24 cellular contexts compared by ENCODE assay signal in the genomic region with DNA sequence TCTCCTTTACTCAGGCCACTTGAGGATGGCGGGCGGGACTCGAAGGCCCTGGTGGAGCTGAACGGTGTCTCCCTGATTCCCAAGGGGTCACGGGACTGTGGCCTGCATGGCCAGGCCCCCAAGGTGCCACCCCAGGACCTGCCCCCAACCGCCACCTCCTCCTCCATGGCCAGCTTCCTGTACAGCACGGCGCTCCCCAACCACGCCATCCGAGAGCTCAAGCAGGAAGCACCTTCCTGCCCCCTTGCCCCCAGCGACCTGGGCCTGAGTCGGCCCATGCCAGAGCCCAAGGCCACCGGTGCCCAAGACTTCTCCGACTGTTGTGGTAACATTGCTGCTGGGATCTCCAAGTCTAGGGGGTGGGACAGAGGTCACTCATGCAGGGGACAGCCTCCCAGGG.
DNase-seq lines count a peak whose midpoint lies in the region; ATAC-seq and TF ChIP-seq lines count a peak whose summit lies in the region.
"Had no signal": no experiment of that assay in that cellular context is flagged by ENCODE, and none has a peak within 500 bp of the region (broad histone marks: within the 10 kb centered on the region; RNA-seq: fewer than 3 reads in every experiment).

No MANE protein-coding gene starts in this region.

- no peak for TF ChIP-seq CTCF in Caco-2 (IDR thresholded peaks at IDR 0.05; ENCODE audit: insufficient read depth in 1 of 2, low read depth in 1 of 2, low read length in 1 of 2, severe bottlenecking in 1 of 2, unreplicated experiment in 1 of 2)
- no peak for TF ChIP-seq CTCF in RWPE1 (conservative IDR thresholded peaks at IDR 0.05; ENCODE audit: low read depth)
- TF ChIP-seq CTCF in endodermal cell (conservative IDR thresholded peaks at IDR 0.05), result no peak

- H2AFZ ChIP-seq in mesenchymal stem cell (ENCODE audit: low read depth, low read length), result no peak overlapping the region

- H3K4me3 Mint-ChIP-seq in Caco-2 (ENCODE audit: unreplicated experiment), result no peak overlapping the region
- no peak overlapping the region for H3K4me3 Mint-ChIP-seq in endodermal cell
- H3K4me3 Mint-ChIP-seq: CD14-positive monocyte; CD4-positive, alpha-beta memory T cell; CD4-positive, CD25-positive, alpha-beta regulatory T cell; CD8-positive, alpha-beta memory T cell had no signal

- H2AK5ac ChIP-seq in mesenchymal stem cell (ENCODE audit: low read length, severe bottlenecking), result no peak overlapping the region

- no peak overlapping the region for H2BK12ac ChIP-seq in mesenchymal stem cell (ENCODE audit: low read length in 2 of 2)

- peak overlapping the region; percentile 6 for H4K8ac ChIP-seq in mesenchymal stem cell (ENCODE audit: low read length)

- POLR2A ChIA-PET in Caco-2 (lab: Charles Lee), result interaction anchor here (0.6 kb wide), 1 partner anchor 487 kb away, joined by 6 read pairs; no protein-coding TSS in a partner anchor
- POLR2A ChIA-PET in RWPE1 (lab: Yijun Ruan, JAX; ENCODE audit: low non-redundant PET), result no interaction called here

- H3K27ac ChIP-seq in RWPE1 (peak overlapping the region; percentile 32; the same call in 1 of the 2 replicates), mesenchymal stem cell (ENCODE audit: low read length, poor library complexity, severe bottlenecking) (no peak overlapping the region), endodermal cell (ENCODE audit: low read depth, low read length) (no peak overlapping the region)
- H3K27ac ChIP-seq: BLaER1 had no signal

- no peak overlapping the region for H3K14ac ChIP-seq in mesenchymal stem cell (ENCODE audit: low read length in 2 of 2)

- H3K4me1 Mint-ChIP-seq in Caco-2 (ENCODE audit: low read depth, unreplicated experiment) (no peaks in the 10 kb centered on the region), endodermal cell (no peaks in the 10 kb centered on the region)
- H3K4me1 Mint-ChIP-seq: CD14-positive monocyte; CD4-positive, alpha-beta memory T cell; CD4-positive, CD25-positive, alpha-beta regulatory T cell; CD8-positive, alpha-beta memory T cell had no signal

- no peak overlapping the region for H3K4ac ChIP-seq in mesenchymal stem cell (ENCODE audit: low read depth in 1 of 2, low read length in 2 of 2)

- no peak overlapping the region for H2BK5ac ChIP-seq in mesenchymal stem cell (ENCODE audit: low read depth, low read length, poor library complexity, severe bottlenecking)

- 95% methylated on average over 14 of the region's 14 CpGs for WGBS in mesenchymal stem cell
- 95 to 96% methylated on average over 12 to 14 of the region's 14 CpGs for WGBS in endodermal cell (ENCODE audit: insufficient coverage in 1 of 2, insufficient read length in 1 of 2), 2 experiments

- H3K9me3 ChIP-seq in Caco-2, result no peaks in the 10 kb centered on the region
- peaks cover 7% of the 10 kb centered on the region for H3K9me3 ChIP-seq in mesenchymal stem cell (ENCODE audit: control insufficient read depth, low read length)
- peaks cover 22% of the 10 kb centered on the region for H3K9me3 ChIP-seq in endodermal cell (ENCODE audit: control insufficient read depth, low read length)
- H3K9me3 ChIP-seq: BE2C had no signal

- H3K36me3 ChIP-seq in Caco-2 (ENCODE audit: control insufficient read depth, insufficient read depth, low read length), result peaks cover 10% of the 10 kb centered on the region
- peaks cover 60 to 80% of the 10 kb centered on the region in 2 experiments for H3K36me3 ChIP-seq in mesenchymal stem cell (ENCODE audit: control insufficient read depth in 1 of 2, insufficient read depth in 2 of 2, low read depth in 1 of 2, low read length in 2 of 2)
- peaks cover 60% of the 10 kb centered on the region for H3K36me3 ChIP-seq in endodermal cell (ENCODE audit: control insufficient read depth, insufficient read depth, low read length)

- H3K4me3 ChIP-seq in Caco-2 (ENCODE audit: low read depth, low read length), result no peak overlapping the region
- H3K4me3 ChIP-seq in mesenchymal stem cell (ENCODE audit: insufficient read depth in 1 of 2, low read depth in 1 of 2, low read length in 2 of 2), result no peak overlapping the region
- H3K4me3 ChIP-seq in endodermal cell (ENCODE audit: low read length), result no peak overlapping the region
- H3K4me3 ChIP-seq: BLaER1, GM12878 had no signal

- H3K27ac Mint-ChIP-seq in Caco-2 (ENCODE audit: unreplicated experiment) (peak overlapping the region; percentile 8), endodermal cell (no peak overlapping the region)
- H3K27ac Mint-ChIP-seq: CD14-positive monocyte; CD4-positive, alpha-beta memory T cell; CD4-positive, CD25-positive, alpha-beta regulatory T cell; CD8-positive, alpha-beta memory T cell had no signal

- no peaks in the 10 kb centered on the region for H3K4me1 ChIP-seq in Caco-2
- peaks cover 3% of the 10 kb centered on the region for H3K4me1 ChIP-seq in mesenchymal stem cell (ENCODE audit: control insufficient read depth, insufficient read depth, low read depth, low read length)
- no peaks in the 10 kb centered on the region for H3K4me1 ChIP-seq in endodermal cell (ENCODE audit: control insufficient read depth, insufficient read depth, low read length)
- H3K4me1 ChIP-seq: BE2C had no signal

- H3K36me3 Mint-ChIP-seq in Caco-2 (ENCODE audit: insufficient read depth, unreplicated experiment), result peaks cover 72% of the 10 kb centered on the region
- H3K36me3 Mint-ChIP-seq in endodermal cell (ENCODE audit: low read depth), result peaks cover 72% of the 10 kb centered on the region
- H3K36me3 Mint-ChIP-seq: CD14-positive monocyte; CD4-positive, CD25-positive, alpha-beta regulatory T cell had no signal

- no peak overlapping the region for H3K4me2 ChIP-seq in mesenchymal stem cell (ENCODE audit: low read length, poor library complexity, severe bottlenecking)
- H3K4me2 ChIP-seq: BLaER1 had no signal

- no peak for ATAC-seq in HG03354 (IDR thresholded peaks at IDR 0.05; ENCODE audit: poor library complexity, severe bottlenecking, unreplicated experiment)
- ATAC-seq: GM12878 had no signal

- H3K9me3 Mint-ChIP-seq in Caco-2 (ENCODE audit: unreplicated experiment), result no peaks in the 10 kb centered on the region
- peaks cover 7% of the 10 kb centered on the region for H3K9me3 Mint-ChIP-seq in endodermal cell

- no peak for DNase-seq in Caco-2
- no peak for DNase-seq in RWPE1 (ENCODE audit: low spot score)
- DNase-seq in mesenchymal stem cell, result no peak
- DNase-seq in NCI-H146 treated with DMSO at 0.1 percent for 48 hours (lab: John Stamatoyannopoulos, UW; ENCODE audit: unreplicated experiment), result no peak
- DNase-seq in endodermal cell, result no peak
- DNase-seq: 8988T; ACHN; BE2C; C1 segment of cervical spinal cord; CD4-positive, alpha-beta memory T cell; CD4-positive, CD25-positive, alpha-beta regulatory T cell; CD8-positive, alpha-beta memory T cell; COR-L47; DMS 273 treated with DMSO at 0.1 percent for 48 hours; DMS153; DMS53; DMS79; DND-41; EL; GDM1 had no signal

- H4K91ac ChIP-seq in mesenchymal stem cell (ENCODE audit: low read length), result no peak overlapping the region

- no peaks in the 10 kb centered on the region for H3K27me3 Mint-ChIP-seq in Caco-2 (ENCODE audit: insufficient read depth, unreplicated experiment)
- H3K27me3 Mint-ChIP-seq in endodermal cell (ENCODE audit: insufficient read depth), result no peaks in the 10 kb centered on the region
- H3K27me3 Mint-ChIP-seq: CD4-positive, alpha-beta memory T cell; CD4-positive, CD25-positive, alpha-beta regulatory T cell had no signal

- no peak overlapping the region for H3K9ac ChIP-seq in mesenchymal stem cell (ENCODE audit: low read length)
- H3K9ac ChIP-seq in endodermal cell (ENCODE audit: extremely low read depth, low read length, poor library complexity, severe bottlenecking), result no peak overlapping the region
- H3K9ac ChIP-seq: BLaER1 had no signal

- no peak overlapping the region for H3K18ac ChIP-seq in mesenchymal stem cell (ENCODE audit: low read depth in 1 of 2, low read length in 2 of 2)

- no peak overlapping the region for H2BK120ac ChIP-seq in mesenchymal stem cell (ENCODE audit: low read depth, low read length)

- CTCF ChIA-PET in Caco-2 (lab: Charles Lee), result no interaction called here
- CTCF ChIA-PET in RWPE1 (lab: Yijun Ruan, JAX), result no interaction called here

- H3K23ac ChIP-seq in mesenchymal stem cell (ENCODE audit: low read length in 2 of 2), result no peak overlapping the region

- intact Hi-C loops in Caco-2 (cut with micrococcal nuclease; ENCODE audit: unreplicated experiment), result no loop called here

- H3K27me3 ChIP-seq in Caco-2 (replicated peaks; ENCODE audit: control insufficient read depth, insufficient read depth, low read length), result no peaks in the 10 kb centered on the region
- H3K27me3 ChIP-seq in mesenchymal stem cell (ENCODE audit: control insufficient read depth in 1 of 2, insufficient read depth in 1 of 2, low read length in 2 of 2), result no peaks in the 10 kb centered on the region
- no peaks in the 10 kb centered on the region for H3K27me3 ChIP-seq in endodermal cell (ENCODE audit: control insufficient read depth, insufficient read depth, low read length, poor library complexity, severe bottlenecking)
- H3K27me3 ChIP-seq: BE2C, BLaER1 had no signal

- H2BK15ac ChIP-seq in mesenchymal stem cell (ENCODE audit: low read depth, poor library complexity, severe bottlenecking), result no peak overlapping the region

- no TSS peak for BruUV-seq in Caco-2 (replicated peaks; lab: Mats Ljungman, UMichigan)

- peaks cover 7% of the 10 kb centered on the region for H3K79me1 ChIP-seq in mesenchymal stem cell (replicated peaks; ENCODE audit: low read length, poor library complexity, severe bottlenecking)
